ENCODE assay signal across 17 cellular contexts in genomic region chr2:46193855-46194254, GRCh38.
DNase-seq lines count a peak whose midpoint lies in the region; ATAC-seq and TF ChIP-seq lines count a peak whose summit lies in the region.
"Had no signal": no experiment of that assay in that cellular context is flagged by ENCODE, and none has a peak within 500 bp of the region (broad histone marks: within the 10 kb centered on the region; RNA-seq: fewer than 3 reads in every experiment).

No MANE protein-coding gene starts in this region.

- H3K27me3 ChIP-seq in right atrium auricular region (no peaks in the 10 kb centered on the region), neural progenitor cell (no peaks in the 10 kb centered on the region), sigmoid colon (no peaks in the 10 kb centered on the region)
- H3K27me3 ChIP-seq: BLaER1 had no signal

- no peaks in the 10 kb centered on the region for H3K79me2 ChIP-seq in neural progenitor cell (ENCODE audit: low read depth)

- intact Hi-C loops in left ventricle myocardium superior (cut with micrococcal nuclease) (no loop called here), sigmoid colon (cut with DNase I) (no loop called here)

- CTCF ChIA-PET in activated CD8-positive, alpha-beta memory T cell treated with anti-CD3 and anti-CD28 coated beads, Interleukin-2, amount 10 ng/mL, durations not matched to agents 7 days and 5 days (lab: Charles Lee) = no interaction called here

- no peak for TF ChIP-seq POLR2A in sigmoid colon (IDR thresholded peaks at IDR 0.05)

- H3K4me1 ChIP-seq in right atrium auricular region (peaks cover 0 to 16% of the 10 kb centered on the region in 2 donors), neural progenitor cell (no peaks in the 10 kb centered on the region), sigmoid colon (peaks cover 0 to 22% (median 8%) of the 10 kb centered on the region in 4 donors)

- WGBS in sigmoid colon, 2 donors = 88 to 94% methylated on average over 3 of the region's 3 CpGs

- H3K9me3 ChIP-seq in right atrium auricular region (no peaks in the 10 kb centered on the region), neural progenitor cell (ENCODE audit: low read depth) (no peaks in the 10 kb centered on the region), sigmoid colon (no peaks in the 10 kb centered on the region)
- H3K9me3 ChIP-seq: BLaER1 had no signal

- TF ChIP-seq EP300 in sigmoid colon (IDR thresholded peaks at IDR 0.05) = no peak

- H3K4me3 Mint-ChIP-seq in neural progenitor cell = no peak overlapping the region
- no peak overlapping the region for H3K4me3 Mint-ChIP-seq in activated CD8-positive, alpha-beta memory T cell treated with anti-CD3 and anti-CD28 coated beads, Interleukin-2, amount 10 ng/mL, durations not matched to agents 7 days and 5 days
- H3K4me3 Mint-ChIP-seq: B cell; CD4-positive, CD25-positive, alpha-beta regulatory T cell; CD8-positive, alpha-beta T cell had no signal

- no peak overlapping the region for H3K4me2 ChIP-seq in neural progenitor cell
- H3K4me2 ChIP-seq: BLaER1 had no signal

- ATAC-seq in left ventricle myocardium superior = no peak
- ATAC-seq in activated CD8-positive, alpha-beta memory T cell treated with anti-CD3 and anti-CD28 coated beads, Interleukin-2, amount 10 ng/mL, durations not matched to agents 7 days and 5 days = no peak
- ATAC-seq: CD8-positive, alpha-beta T cell had no signal

- no peak overlapping the region for H3K9ac ChIP-seq in neural progenitor cell
- H3K9ac ChIP-seq: BLaER1 had no signal

- no peaks in the 10 kb centered on the region for H3K36me3 Mint-ChIP-seq in neural progenitor cell
- no peaks in the 10 kb centered on the region for H3K36me3 Mint-ChIP-seq in activated CD8-positive, alpha-beta memory T cell treated with anti-CD3 and anti-CD28 coated beads, Interleukin-2, amount 10 ng/mL, durations not matched to agents 7 days and 5 days
- H3K36me3 Mint-ChIP-seq: CD4-positive, CD25-positive, alpha-beta regulatory T cell; CD8-positive, alpha-beta T cell had no signal

- TF ChIP-seq CTCF in right atrium auricular region (IDR thresholded peaks at IDR 0.05) (no peak), neural progenitor cell (IDR thresholded peaks at IDR 0.05) (no peak), sigmoid colon (IDR thresholded peaks at IDR 0.05) (no peak)

- DNase-seq in right atrium auricular region (ENCODE audit: low spot score) (peak; percentile 34), left ventricle myocardium superior (no peak), neural progenitor cell (ENCODE audit: low spot score) (no peak), sigmoid colon (no peak), NCI-H526 treated with DMSO at 0.1 percent for 48 hours (lab: John Stamatoyannopoulos, UW) (no peak)
- no peak for DNase-seq in activated CD8-positive, alpha-beta memory T cell treated with anti-CD3 and anti-CD28 coated beads, Interleukin-2, amount 10 ng/mL, durations not matched to agents 7 days and 5 days
- DNase-seq: CD4-positive, CD25-positive, alpha-beta regulatory T cell; CD8-positive, alpha-beta T cell; DMS53; DMS79 treated with DMSO at 0.1 percent for 48 hours; GF-D8; GOT3; HCEC 1CT had no signal

- H3F3A ChIP-seq in neural progenitor cell (ENCODE audit: low read depth) = no peaks in the 10 kb centered on the region

- H2AFZ ChIP-seq in neural progenitor cell (replicated peaks) = peak overlapping the region; percentile 42

- no peaks in the 10 kb centered on the region for H3K4me1 Mint-ChIP-seq in neural progenitor cell
- peaks cover 15% of the 10 kb centered on the region for H3K4me1 Mint-ChIP-seq in activated CD8-positive, alpha-beta memory T cell treated with anti-CD3 and anti-CD28 coated beads, Interleukin-2, amount 10 ng/mL, durations not matched to agents 7 days and 5 days
- H3K4me1 Mint-ChIP-seq: B cell had no signal

- no peak overlapping the region for H3K27ac ChIP-seq in right atrium auricular region
- H3K27ac ChIP-seq in neural progenitor cell = no peak overlapping the region
- peak overlapping the region in 3 of 4 donors; percentile 36 to 39 (median 37) for H3K27ac ChIP-seq in sigmoid colon
- H3K27ac ChIP-seq: 22Rv1, BLaER1, C4-2B had no signal

- H3K36me3 ChIP-seq in right atrium auricular region (no peaks in the 10 kb centered on the region), neural progenitor cell (no peaks in the 10 kb centered on the region), sigmoid colon (no peaks in the 10 kb centered on the region)

- no peaks in the 10 kb centered on the region for H3K9me3 Mint-ChIP-seq in neural progenitor cell
- no peaks in the 10 kb centered on the region for H3K9me3 Mint-ChIP-seq in activated CD8-positive, alpha-beta memory T cell treated with anti-CD3 and anti-CD28 coated beads, Interleukin-2, amount 10 ng/mL, durations not matched to agents 7 days and 5 days (ENCODE audit: low read depth)
- H3K9me3 Mint-ChIP-seq: CD4-positive, CD25-positive, alpha-beta regulatory T cell; CD8-positive, alpha-beta T cell had no signal

- no peak overlapping the region for H3K4me3 ChIP-seq in right atrium auricular region
- no peak overlapping the region for H3K4me3 ChIP-seq in neural progenitor cell
- no peak overlapping the region for H3K4me3 ChIP-seq in sigmoid colon
- H3K4me3 ChIP-seq: BLaER1 had no signal

- H4K20me1 ChIP-seq in neural progenitor cell (ENCODE audit: low read depth) = no peaks in the 10 kb centered on the region
- H4K20me1 ChIP-seq: BLaER1 had no signal

- H3K27ac Mint-ChIP-seq in neural progenitor cell = no peak overlapping the region
- H3K27ac Mint-ChIP-seq in activated CD8-positive, alpha-beta memory T cell treated with anti-CD3 and anti-CD28 coated beads, Interleukin-2, amount 10 ng/mL, durations not matched to agents 7 days and 5 days = no peak overlapping the region
- H3K27ac Mint-ChIP-seq: B cell; CD8-positive, alpha-beta T cell had no signal

- H3K27me3 Mint-ChIP-seq in neural progenitor cell (ENCODE audit: insufficient read depth, low read depth) = no peaks in the 10 kb centered on the region
- no peaks in the 10 kb centered on the region for H3K27me3 Mint-ChIP-seq in activated CD8-positive, alpha-beta memory T cell treated with anti-CD3 and anti-CD28 coated beads, Interleukin-2, amount 10 ng/mL, durations not matched to agents 7 days and 5 days
- H3K27me3 Mint-ChIP-seq: B cell; CD4-positive, CD25-positive, alpha-beta regulatory T cell had no signal

Comparison
In these comparisons a context has a peak if more than half of its experiments do, and no peak if none do; other contexts are left out.
1. H3K27ac ChIP-seq: peak in sigmoid colon (3 of 4); none in right atrium auricular region (0 of 2) and neural progenitor cell (single experiment).